In the genomic region with DNA sequence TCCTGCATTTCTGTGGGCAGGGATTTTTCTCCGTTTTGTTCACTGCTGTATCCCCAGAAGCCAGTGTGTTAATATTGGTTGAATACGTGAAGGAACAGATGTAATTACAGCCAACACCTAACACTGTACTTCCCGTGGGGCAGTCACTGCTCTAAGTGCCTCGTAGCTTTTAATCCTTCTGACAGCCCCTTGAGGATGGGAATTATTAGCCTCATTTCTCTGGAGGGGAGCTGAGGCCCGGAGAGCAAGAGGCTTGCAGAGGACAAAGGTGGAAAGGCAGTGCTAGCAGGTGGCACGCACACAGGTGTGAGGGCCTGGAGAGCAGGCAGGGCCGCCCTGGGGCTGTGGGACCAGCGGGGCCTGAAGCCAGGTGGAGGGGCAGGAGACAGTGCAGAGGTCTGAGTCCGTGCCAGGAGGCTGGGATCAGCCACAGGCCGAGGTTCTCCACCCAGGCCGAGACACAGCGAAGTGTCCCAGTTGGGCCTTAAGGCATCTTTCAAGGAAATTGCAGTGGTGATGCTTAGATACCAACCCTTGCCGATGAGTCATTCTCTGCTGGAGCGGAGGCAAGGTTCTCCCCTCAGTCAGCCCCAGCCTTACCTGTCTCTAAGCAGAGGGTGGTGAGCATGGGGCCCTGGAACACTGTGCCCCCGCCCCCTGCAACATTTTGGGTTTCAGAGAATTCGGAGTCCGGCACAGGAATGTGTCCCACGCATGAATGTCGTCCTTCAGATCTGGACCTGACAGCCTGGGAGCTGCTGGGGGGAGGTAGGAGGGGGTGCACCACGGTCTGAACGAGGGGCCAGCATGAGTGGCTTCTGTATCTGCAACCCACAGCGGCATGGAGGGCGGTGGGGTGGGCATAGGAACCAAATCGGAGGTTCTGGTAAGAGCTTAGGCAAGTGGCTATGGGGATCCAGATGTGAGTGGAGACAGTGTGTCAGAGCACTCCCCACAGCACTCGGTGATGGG, we compare ENCODE assay signal across 1 cellular context.
A peak's percentile ranks its signal among the peaks of the same experiment; 100 is the strongest.
TF ChIP-seq lines count a peak whose summit lies in the region.

No MANE protein-coding gene starts in this region.

TF ChIP-seq in HepG2, 621 proteins besides CTCF, POLR2A, EP300 and RAD21:
- TF ChIP-seq ZKSCAN1 (IDR thresholded peaks at IDR 0.05; ENCODE audit: low read length) = no peak
- TF ChIP-seq RBM22 (optimal IDR thresholded peaks at IDR 0.05; ENCODE audit: low read length) = peak; percentile 58
